Comparison of ENCODE assay signal across 30 cellular contexts in genomic region chr1:85479491-85479890, GRCh38. TPM values are rescaled to one million over a fixed set of nuclear protein-coding genes. Genes with fewer than 3 reads are reported as not detected.
"Had no signal": no experiment of that assay in that cellular context is flagged by ENCODE, and none has a peak within 500 bp of the region (broad histone marks: within the 10 kb centered on the region; RNA-seq: fewer than 3 reads in every experiment).

No MANE protein-coding gene starts in this region.

- H3K36me3 ChIP-seq: colonic mucosa, gastrocnemius medialis, heart right ventricle had no signal

- H3K27ac Mint-ChIP-seq: activated CD4-positive, alpha-beta T cell treated with anti-CD3 and anti-CD28 coated beads, Interleukin-2, amount 10 ng/mL, durations not matched to agents 7 days and 5 days; activated CD8-positive, alpha-beta T cell treated with anti-CD3 and anti-CD28 coated beads for 36 hours; activated naive CD8-positive, alpha-beta T cell; activated T-helper 17 cell treated with anti-CD3 and anti-CD28 coated beads, Interleukin-2, amount 50 U/mL, for 72 hours; WTC11 had no signal

- H3K27ac ChIP-seq: body of pancreas, colonic mucosa, epithelial cell of prostate, foreskin keratinocyte, gastrocnemius medialis, heart right ventricle, hepatocyte, VCaP had no signal

- H3K36me3 Mint-ChIP-seq: activated naive CD8-positive, alpha-beta T cell; WTC11 had no signal

- H3K27me3 ChIP-seq: body of pancreas, colonic mucosa, foreskin keratinocyte, gastrocnemius medialis, heart right ventricle, hepatocyte had no signal

- H3K4me1 Mint-ChIP-seq: activated CD4-positive, alpha-beta T cell treated with anti-CD3 and anti-CD28 coated beads, Interleukin-2, amount 10 ng/mL, durations not matched to agents 7 days and 5 days; activated T-helper 17 cell treated with anti-CD3 and anti-CD28 coated beads, Interleukin-2, amount 50 U/mL, for 72 hours; WTC11 had no signal

- H2AFZ ChIP-seq: hepatocyte had no signal

- H3K4me3 Mint-ChIP-seq: activated CD4-positive, alpha-beta T cell treated with anti-CD3 and anti-CD28 coated beads, Interleukin-2, amount 10 ng/mL, durations not matched to agents 7 days and 5 days; activated CD8-positive, alpha-beta T cell treated with anti-CD3 and anti-CD28 coated beads for 36 hours; activated naive CD8-positive, alpha-beta T cell; activated T-cell treated with anti-CD3 and anti-CD28 coated beads, Interleukin-2, amount 50 U/mL, for 4 hours; activated T-helper 17 cell treated with anti-CD3 and anti-CD28 coated beads, Interleukin-2, amount 50 U/mL, for 72 hours; WTC11 had no signal

- H3K4me2 ChIP-seq: hepatocyte had no signal

- FAIRE-seq: endothelial cell of umbilical vein had no signal

- H3K79me2 ChIP-seq: hepatocyte had no signal

- H3K4me1 ChIP-seq: body of pancreas, colonic mucosa, gastrocnemius medialis, heart right ventricle had no signal

- DNase-seq: activated CD4-positive, alpha-beta T cell treated with anti-CD3 and anti-CD28 coated beads for 1 hour; activated CD4-positive, alpha-beta T cell treated with anti-CD3 and anti-CD28 coated beads for 4 hours; activated CD4-positive, alpha-beta T cell treated with anti-CD3 and anti-CD28 coated beads, Interleukin-2, amount 10 ng/mL, durations not matched to agents 7 days and 5 days; activated CD4-positive, alpha-beta T cell treated with anti-CD3 and anti-CD28 coated beads, Interleukin-2, amount 50 U/mL, for 48 hours; activated CD8-positive, alpha-beta memory T cell treated with anti-CD3 and anti-CD28 coated beads for 24 hours; activated CD8-positive, alpha-beta T cell treated with anti-CD3 and anti-CD28 coated beads for 36 hours; activated effector memory CD4-positive, alpha-beta T cell treated with Interleukin-2 at 50 U/mL for 16 hours; activated gamma-delta T cell treated with Interleukin-2 at 50 U/mL for 16 hours; activated naive CD4-positive, alpha-beta T cell treated with anti-CD3 and anti-CD28 coated beads, Interleukin-2, amount 50 U/mL, for 16 hours; activated naive CD4-positive, alpha-beta T cell treated with Interleukin-2 at 50 U/mL for 16 hours; activated T-cell treated with anti-CD3 and anti-CD28 coated beads, Interleukin-2, amount 50 U/mL, for 4 hours; amniotic stem cell; anterior cingulate cortex; body of pancreas; caudate nucleus; colonic mucosa; effector CD8-positive, alpha-beta T cell; foreskin keratinocyte; gastrocnemius medialis; glutamatergic neuron; heart right ventricle; T-helper 2 cell had no signal

- H3K9me3 Mint-ChIP-seq: activated CD4-positive, alpha-beta T cell treated with anti-CD3 and anti-CD28 coated beads, Interleukin-2, amount 10 ng/mL, durations not matched to agents 7 days and 5 days; activated CD8-positive, alpha-beta T cell treated with anti-CD3 and anti-CD28 coated beads for 36 hours; activated T-cell treated with anti-CD3 and anti-CD28 coated beads, Interleukin-2, amount 50 U/mL, for 4 hours; activated T-helper 17 cell treated with anti-CD3 and anti-CD28 coated beads, Interleukin-2, amount 50 U/mL, for 72 hours; WTC11 had no signal

- H3K4me3 ChIP-seq: body of pancreas, colonic mucosa, gastrocnemius medialis, heart right ventricle, hepatocyte had no signal

- ATAC-seq: activated CD8-positive, alpha-beta T cell treated with anti-CD3 and anti-CD28 coated beads for 36 hours; activated T-cell treated with anti-CD3 and anti-CD28 coated beads, Interleukin-2, amount 50 U/mL, for 4 hours; activated T-helper 17 cell treated with anti-CD3 and anti-CD28 coated beads, Interleukin-2, amount 50 U/mL, for 72 hours; body of pancreas; foreskin keratinocyte; gastrocnemius medialis; heart right ventricle; WTC11 had no signal

- H3K9me3 ChIP-seq: body of pancreas, colonic mucosa, gastrocnemius medialis, heart right ventricle had no signal

RNA-seq across cellular contexts. Expression of gene DDAH1, which starts 14.5 kb away (rescaled TPM):
- total RNA-seq: activated CD4-positive, alpha-beta T cell treated with anti-CD3 and anti-CD28 coated beads, Interleukin-2, amount 10 ng/mL, durations not matched to agents 7 days and 5 days; T-helper 1 cell treated with Interleukin-12 subunit alpha and Interleukin-12 subunit beta and Interleukin-4 antibody, amounts not matched to agents 30 ng/mL and 1 ng/mL, for 36 hours had no signal
